27 cellular contexts compared by ENCODE assay signal in genomic region chrX:21167028-21167427, GRCh38.
"Had no signal": no experiment of that assay in that cellular context is flagged by ENCODE, and none has a peak within 500 bp of the region (broad histone marks: within the 10 kb centered on the region; RNA-seq: fewer than 3 reads in every experiment).

No MANE protein-coding gene starts in this region.

- H3K27ac ChIP-seq: colonic mucosa, esophagus muscularis mucosa, lower lobe of right lung, ovary, psoas muscle, suprapubic skin, transverse colon, upper lobe of right lung, vagina had no signal

- H3K9me3 ChIP-seq: colonic mucosa, esophagus muscularis mucosa, lower lobe of right lung, ovary, psoas muscle, suprapubic skin, transverse colon, upper lobe of right lung, vagina had no signal

- ATAC-seq: left ventricle myocardium superior; naive thymus-derived CD8-positive, alpha-beta T cell; psoas muscle; right cardiac atrium; stimulated activated naive CD8-positive, alpha-beta T cell treated with anti-CD3 and anti-CD28 coated beads, Interleukin-15, amount 100 ng/mL, for 72 hours; upper lobe of right lung had no signal

- H3K36me3 Mint-ChIP-seq: naive thymus-derived CD8-positive, alpha-beta T cell had no signal

- H3K36me3 ChIP-seq: colonic mucosa, esophagus muscularis mucosa, lower lobe of right lung, ovary, suprapubic skin, transverse colon, upper lobe of right lung, vagina had no signal

- FAIRE-seq: frontal cortex, keratinocyte, small intestine had no signal

- H3K4me3 Mint-ChIP-seq: dendritic cell treated with granulocyte-macrophage colony-stimulating factor and Interleukin-4, amounts not matched to agents 40 ng/mL and 50 ng/mL, for 4 days; endodermal cell; naive thymus-derived CD8-positive, alpha-beta T cell; nephron progenitor cell; stimulated activated naive CD8-positive, alpha-beta T cell treated with anti-CD3 and anti-CD28 coated beads, Interleukin-15, amount 100 ng/mL, for 72 hours had no signal

- H3K9me3 Mint-ChIP-seq: dendritic cell treated with granulocyte-macrophage colony-stimulating factor and Interleukin-4, amounts not matched to agents 40 ng/mL and 50 ng/mL, for 4 days; endodermal cell; naive thymus-derived CD8-positive, alpha-beta T cell; nephron progenitor cell; stimulated activated naive CD8-positive, alpha-beta T cell treated with anti-CD3 and anti-CD28 coated beads, Interleukin-15, amount 100 ng/mL, for 72 hours had no signal

- H3K4me1 ChIP-seq: colonic mucosa, lower lobe of right lung, psoas muscle, suprapubic skin, transverse colon, upper lobe of right lung, vagina had no signal

- H3K27ac Mint-ChIP-seq: dendritic cell treated with granulocyte-macrophage colony-stimulating factor and Interleukin-4, amounts not matched to agents 40 ng/mL and 50 ng/mL, for 4 days; naive thymus-derived CD8-positive, alpha-beta T cell; nephron progenitor cell; stimulated activated naive CD8-positive, alpha-beta T cell treated with anti-CD3 and anti-CD28 coated beads, Interleukin-15, amount 100 ng/mL, for 72 hours had no signal

- H3K4me3 ChIP-seq: colonic mucosa, esophagus muscularis mucosa, lower lobe of right lung, ovary, psoas muscle, suprapubic skin, transverse colon, upper lobe of right lung, vagina had no signal

- H3K27me3 Mint-ChIP-seq: dendritic cell treated with granulocyte-macrophage colony-stimulating factor and Interleukin-4, amounts not matched to agents 40 ng/mL and 50 ng/mL, for 4 days; naive thymus-derived CD8-positive, alpha-beta T cell; stimulated activated naive CD8-positive, alpha-beta T cell treated with anti-CD3 and anti-CD28 coated beads, Interleukin-15, amount 100 ng/mL, for 72 hours had no signal

- H3K27me3 ChIP-seq: colonic mucosa, esophagus muscularis mucosa, ovary, suprapubic skin, transverse colon, upper lobe of right lung, vagina had no signal

- H3K4me1 Mint-ChIP-seq: naive thymus-derived CD8-positive, alpha-beta T cell; stimulated activated naive CD8-positive, alpha-beta T cell treated with anti-CD3 and anti-CD28 coated beads, Interleukin-15, amount 100 ng/mL, for 72 hours had no signal

- DNase-seq: colonic mucosa; effector CD8-positive, alpha-beta T cell; endodermal cell; left ventricle myocardium superior; lower lobe of right lung; naive thymus-derived CD8-positive, alpha-beta T cell; nephron progenitor cell; nucleus accumbens; ovary; posterior cingulate gyrus; psoas muscle; right cardiac atrium; small intestine; stimulated activated CD4-positive, alpha-beta T cell treated with anti-CD3 and anti-CD28 coated beads, Interleukin-12 subunit alpha, Interleukin-12 subunit beta, amount 100 ng/mL, for 4 hours; stimulated activated CD4-positive, alpha-beta T cell treated with anti-CD3 and anti-CD28 coated beads, Interleukin-1b, Interleukin-23, amount 100 ng/mL, for 48 hours; stimulated activated CD4-positive, alpha-beta T cell treated with anti-CD3 and anti-CD28 coated beads, Interleukin-4, amount 100 ng/mL, for 1 hour; stimulated activated CD8-positive, alpha-beta memory T cell treated with anti-CD3 and anti-CD28 coated beads, Interleukin-4, amount 100 ng/mL, for 48 hours; stimulated activated naive CD4-positive, alpha-beta T cell; stimulated activated naive CD8-positive, alpha-beta T cell treated with anti-CD3 and anti-CD28 coated beads, Interleukin-15, amount 100 ng/mL, for 72 hours; transverse colon; upper lobe of right lung had no signal
